ENCODE assay signal across 8 cellular contexts in the genomic region with DNA sequence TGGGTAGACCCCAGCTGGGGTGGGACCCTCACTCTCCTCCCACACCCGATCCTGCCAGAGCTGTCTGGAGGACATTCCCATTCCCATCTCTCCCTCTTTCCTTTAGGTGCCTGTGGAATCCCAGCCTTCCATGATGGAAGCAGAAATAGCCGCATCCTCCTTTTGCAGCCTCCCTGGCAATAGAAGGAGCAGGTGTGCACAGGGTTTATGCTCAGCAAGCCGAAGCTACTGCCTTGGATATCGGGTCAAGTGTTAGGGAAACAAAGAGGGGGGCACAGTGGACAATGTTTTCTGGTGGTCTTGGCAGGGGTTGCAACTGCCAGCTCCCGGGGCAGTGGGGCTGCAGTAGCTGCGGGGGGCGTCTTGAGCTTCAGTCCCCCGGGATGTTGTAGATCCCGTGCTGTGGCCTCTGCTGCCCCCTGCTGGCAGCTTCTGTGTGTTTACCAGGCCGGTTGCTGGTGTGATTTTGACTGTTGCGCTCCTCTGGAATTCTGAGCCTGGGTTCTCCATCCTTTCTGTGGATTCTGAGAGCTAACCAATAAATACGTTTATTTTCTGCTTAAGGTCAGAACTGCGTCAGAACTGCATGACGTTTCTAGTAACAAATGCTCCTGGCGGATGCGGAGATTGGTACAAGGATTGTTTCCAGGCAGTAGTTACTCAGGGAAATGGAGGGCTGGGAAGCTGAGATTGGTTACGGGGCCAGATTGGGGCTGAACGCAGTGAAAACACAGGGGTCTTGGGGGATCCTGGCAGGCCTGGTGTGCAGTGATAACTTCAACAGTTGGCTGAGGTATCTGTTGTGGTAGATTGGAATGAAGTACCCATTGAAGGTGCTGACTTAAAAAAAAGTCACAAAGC. TPM values are rescaled to one million over a fixed set of nuclear protein-coding genes. Genes with fewer than 3 reads are reported as not detected.
DNase-seq lines count a peak whose midpoint lies in the region; ATAC-seq, FAIRE-seq and TF ChIP-seq lines count a peak whose summit lies in the region.
"Not testable (repeated sequence)": the region's sequence is repeated elsewhere in the genome, so short reads cannot be mapped to it uniquely, and the experiment has no call there.

No MANE protein-coding gene starts in this region.

- intact Hi-C loops in colonic mucosa (cut with DNase I); left colon (cut with DNase I, micrococcal nuclease): not testable (repeated sequence)

- H3K9me2 ChIP-seq in Loucy (replicated peaks; ENCODE audit: low read depth, low read length), result not testable (repeated sequence)

- H3K79me2 ChIP-seq in Loucy (ENCODE audit: insufficient read depth, low read length), result not testable (repeated sequence)

- not testable (repeated sequence) for H3K4me3 ChIP-seq in GM06990 (replicated peaks; ENCODE audit: low read depth, low read length); Loucy (ENCODE audit: low read length, poor library complexity, severe bottlenecking); colonic mucosa

- peak; percentile 58 for FAIRE-seq in urothelium cell line (lab: Jason Lieb, UNC)

- H2AFZ ChIP-seq in Loucy (ENCODE audit: low read length), result not testable (repeated sequence)

- H3K9me3 ChIP-seq in Loucy (ENCODE audit: insufficient read depth, low read depth, low read length); colonic mucosa: not testable (repeated sequence)

- DNase-seq in GM06990 (ENCODE audit: extremely low read depth, insufficient read length) (peak; percentile 32), RKO (ENCODE audit: low spot score) (peak; percentile 55), colonic mucosa (peak; percentile 70), left colon (peak in 1 of 2 donors; percentile 77), urothelium cell line (ENCODE audit: low spot score) (peak; percentile 51)
- peak; percentile 87 for DNase-seq in activated CD8-positive, alpha-beta memory T cell treated with anti-CD3 and anti-CD28 coated beads, Interleukin-2, amount 50 U/mL, for 48 hours
- peak; percentile 18 to 60 for DNase-seq in stimulated activated CD4-positive, alpha-beta T cell treated with anti-CD3 and anti-CD28 coated beads, Interleukin-12 subunit alpha, Interleukin-12 subunit beta, amount 100 ng/mL, for 24 hours (ENCODE audit: low read depth in 2 of 2)

- not testable (repeated sequence) for H4K20me1 ChIP-seq in Loucy (ENCODE audit: insufficient read depth, low read length, poor library complexity, severe bottlenecking)

- not testable (repeated sequence) for H3K27ac ChIP-seq in colonic mucosa

- not testable (repeated sequence) for H3F3A ChIP-seq in Loucy (ENCODE audit: low read depth)

- H3K36me3 ChIP-seq in GM06990 (ENCODE audit: control insufficient read depth, insufficient read depth, low read length); Loucy (ENCODE audit: insufficient read depth, low read length); colonic mucosa: not testable (repeated sequence)

- peaks cover 12% of the 10 kb centered on the region for H3K4me1 ChIP-seq in Loucy (ENCODE audit: insufficient read depth, low read length, poor library complexity, severe bottlenecking)
- not testable (repeated sequence) for H3K4me1 ChIP-seq in colonic mucosa

- not testable (repeated sequence) for H3K27me3 ChIP-seq in GM06990 (replicated peaks; ENCODE audit: control insufficient read depth, insufficient read depth, low read length); Loucy (ENCODE audit: insufficient read depth, low read length, poor library complexity, severe bottlenecking); colonic mucosa

- TF ChIP-seq CTCF in GM06990 (IDR thresholded peaks at IDR 0.05; ENCODE audit: insufficient read depth, low read length, poor library complexity, severe bottlenecking) (peak; percentile 55), Loucy (conservative IDR thresholded peaks at IDR 0.05; ENCODE audit: low read length) (peak; percentile 71), colonic mucosa (IDR thresholded peaks at IDR 0.05) (peak; percentile 71)

- H3K9ac ChIP-seq in Loucy (ENCODE audit: low read depth, low read length, poor library complexity, severe bottlenecking); colonic mucosa (ENCODE audit: low read depth in 2 of 2, low read length in 2 of 2): not testable (repeated sequence)

- ATAC-seq in left colon, result peak; percentile 71

- H3K4me2 ChIP-seq in Loucy (ENCODE audit: low read depth, low read length, poor library complexity, severe bottlenecking), result peak overlapping the region; percentile 36

RNA-seq across cellular contexts. Expression of a gene that starts 31.2 kb away (rescaled TPM):
- total RNA-seq in colonic mucosa (10 to 100 TPM; 11.3 to 12.9 TPM), left colon (1 to 10 TPM; 6.0 to 9.1 TPM)

RNA-seq across cellular contexts. Expression of a gene that starts 45.5 kb away (rescaled TPM):
- total RNA-seq in colonic mucosa, result 100 to 1,000 TPM; 132 to 148 TPM
- 100 to 1,000 TPM; 150 to 156 TPM for total RNA-seq in left colon

RNA-seq across cellular contexts. Expression of a gene that starts 52.8 kb away (rescaled TPM):
- total RNA-seq in colonic mucosa (10 to 100 TPM; 32.2 to 49.5 TPM), left colon (10 to 100 TPM; 22.1 to 30.8 TPM)
